In genomic region chr10:89793649-89794254, GRCh38 we compare ENCODE assay signal across 7 cellular contexts.
DNase-seq lines count a peak whose midpoint lies in the region; ATAC-seq and TF ChIP-seq lines count a peak whose summit lies in the region.

No MANE protein-coding gene starts in this region.

- no peak overlapping the region for H3K27ac Mint-ChIP-seq in stimulated activated naive CD8-positive, alpha-beta T cell treated with anti-CD3 and anti-CD28 coated beads, Interleukin-15, amount 100 ng/mL, for 72 hours

- DNase-seq in ELR (ENCODE audit: low read depth), result peak; percentile 78
- DNase-seq in LNCaP clone FGC (ENCODE audit: low read depth), result peak; percentile 28
- DNase-seq in RKO (ENCODE audit: low spot score), result peak; percentile 74
- no peak for DNase-seq in breast epithelium (ENCODE audit: low spot score in 2 of 2)
- peak; percentile 87 for DNase-seq in inferior parietal cortex (ENCODE audit: extremely low spot score)
- peak; percentile 25 to 36 for DNase-seq in stimulated activated naive CD8-positive, alpha-beta T cell treated with anti-CD3 and anti-CD28 coated beads, Interleukin-15, amount 100 ng/mL, for 72 hours

- TF ChIP-seq CTCF in LNCaP clone FGC (IDR thresholded peaks at IDR 0.05; ENCODE audit: control insufficient read depth, extremely low read depth, insufficient read depth), result peak; percentile 64
- TF ChIP-seq CTCF in breast epithelium (IDR thresholded peaks at IDR 0.05), result peak; percentile 13 to 79 (median 67)

- H3K4me1 Mint-ChIP-seq in stimulated activated naive CD8-positive, alpha-beta T cell treated with anti-CD3 and anti-CD28 coated beads, Interleukin-15, amount 100 ng/mL, for 72 hours, result peaks cover 5% of the 10 kb centered on the region

- H3K9me3 ChIP-seq in breast epithelium, result no peaks in the 10 kb centered on the region

- no peak for TF ChIP-seq POLR2A in breast epithelium (IDR thresholded peaks at IDR 0.05)

- intact Hi-C loops in breast epithelium (cut with DNase I; ENCODE audit: low total_unique reads), result no loop called here

- H3K4me3 ChIP-seq in LNCaP clone FGC (ENCODE audit: low read depth, low read length), result no peak overlapping the region
- no peak overlapping the region for H3K4me3 ChIP-seq in breast epithelium

- H3K4me1 ChIP-seq in breast epithelium, result no peaks in the 10 kb centered on the region

- peaks cover 18% of the 10 kb centered on the region for H3K27me3 Mint-ChIP-seq in stimulated activated naive CD8-positive, alpha-beta T cell treated with anti-CD3 and anti-CD28 coated beads, Interleukin-15, amount 100 ng/mL, for 72 hours

- no peaks in the 10 kb centered on the region for H3K9me3 Mint-ChIP-seq in stimulated activated naive CD8-positive, alpha-beta T cell treated with anti-CD3 and anti-CD28 coated beads, Interleukin-15, amount 100 ng/mL, for 72 hours

- no peaks in the 10 kb centered on the region for H3K36me3 ChIP-seq in breast epithelium

- H3K27ac ChIP-seq in breast epithelium, result no peak overlapping the region

- H3K4me3 Mint-ChIP-seq in stimulated activated naive CD8-positive, alpha-beta T cell treated with anti-CD3 and anti-CD28 coated beads, Interleukin-15, amount 100 ng/mL, for 72 hours, result no peak overlapping the region

- H3K27me3 ChIP-seq in breast epithelium, result no peaks in the 10 kb centered on the region

- ATAC-seq in GM21381 (IDR thresholded peaks at IDR 0.05; ENCODE audit: unreplicated experiment), result peak; percentile 84
- ATAC-seq in stimulated activated naive CD8-positive, alpha-beta T cell treated with anti-CD3 and anti-CD28 coated beads, Interleukin-15, amount 100 ng/mL, for 72 hours, result peak; percentile 74

Comparison
In these comparisons a context has a peak if more than half of its experiments do, and no peak if none do; other contexts are left out.
1. DNase-seq: peak in ELR (single experiment), LNCaP clone FGC (single experiment), RKO (single experiment), inferior parietal cortex (single experiment) and stimulated activated naive CD8-positive, alpha-beta T cell treated with anti-CD3 and anti-CD28 coated beads, Interleukin-15, amount 100 ng/mL, for 72 hours (2 of 2); none in breast epithelium (0 of 2).